ENCODE assay signal across 20 cellular contexts in genomic region chr2:181352158-181352557, GRCh38.
A peak's percentile ranks its signal among the peaks of the same experiment; 100 is the strongest.
DNase-seq lines count a peak whose midpoint lies in the region; ATAC-seq and FAIRE-seq lines count a peak whose summit lies in the region.
"Had no signal": no experiment of that assay in that cellular context is flagged by ENCODE, and none has a peak within 500 bp of the region (broad histone marks: within the 10 kb centered on the region; RNA-seq: fewer than 3 reads in every experiment).

No MANE protein-coding gene starts in this region.

- H3K9me3 Mint-ChIP-seq in naive B cell, result peaks cover 0 to 5% (median 3%) of the 10 kb centered on the region in 7 donors
- H3K9me3 Mint-ChIP-seq: activated naive CD4-positive, alpha-beta T cell treated with anti-CD3 and anti-CD28 coated beads, Interleukin-2, amount 50 U/mL, for 72 hours; natural killer cell treated with Interleukin-12 subunit alpha and Interleukin-12 subunit beta and Interleukin-15 and Interleukin-18, amount 100 ng/mL, for 72 hours; WTC11 had no signal

- no peaks in the 10 kb centered on the region for H3K27me3 Mint-ChIP-seq in naive B cell
- H3K27me3 Mint-ChIP-seq: natural killer cell treated with Interleukin-12 subunit alpha and Interleukin-12 subunit beta and Interleukin-15 and Interleukin-18, amount 100 ng/mL, for 72 hours; progenitor cell of endocrine pancreas had no signal

- peaks cover 25 to 38% (median 36%) of the 10 kb centered on the region in 3 donors for H3K4me1 Mint-ChIP-seq in naive B cell
- H3K4me1 Mint-ChIP-seq: WTC11 had no signal

- peak overlapping the region; percentile 33 to 90 (median 66) for H3K27ac Mint-ChIP-seq in naive B cell
- H3K27ac Mint-ChIP-seq: activated naive CD4-positive, alpha-beta T cell treated with anti-CD3 and anti-CD28 coated beads, Interleukin-2, amount 50 U/mL, for 72 hours; progenitor cell of endocrine pancreas; WTC11 had no signal

- in situ Hi-C loops in KBM-7 (cut with MboI; ENCODE audit: low pct_unique_long_range_greater_than_20kb, low sequenced_read_pairs), result no loop called here

- H3K36me3 Mint-ChIP-seq in naive B cell, result no peaks in the 10 kb centered on the region
- H3K36me3 Mint-ChIP-seq: natural killer cell treated with Interleukin-12 subunit alpha and Interleukin-12 subunit beta and Interleukin-15 and Interleukin-18, amount 100 ng/mL, for 72 hours; WTC11 had no signal

- H3K4me3 Mint-ChIP-seq in naive B cell, result peak overlapping the region in 6 of 8 donors; percentile 6 to 62 (median 47)
- H3K4me3 Mint-ChIP-seq: natural killer cell treated with Interleukin-12 subunit alpha and Interleukin-12 subunit beta and Interleukin-15 and Interleukin-18, amount 100 ng/mL, for 72 hours; WTC11 had no signal

- ATAC-seq in naive B cell (ENCODE audit: low read depth in 2 of 2) (peak; percentile 83 to 89), GM18519 (IDR thresholded peaks at IDR 0.05; ENCODE audit: low FRiP score, unreplicated experiment) (no peak), HG02798 (IDR thresholded peaks at IDR 0.05; ENCODE audit: poor library complexity, unreplicated experiment) (no peak), HG03378 (IDR thresholded peaks at IDR 0.05; ENCODE audit: unreplicated experiment) (no peak)
- ATAC-seq: activated naive CD4-positive, alpha-beta T cell treated with anti-CD3 and anti-CD28 coated beads, Interleukin-2, amount 50 U/mL, for 72 hours; body of pancreas; K562; natural killer cell treated with Interleukin-12 subunit alpha and Interleukin-12 subunit beta and Interleukin-15 and Interleukin-18, amount 100 ng/mL, for 72 hours; WTC11 had no signal

- FAIRE-seq in GM18507 (lab: Jason Lieb, UNC), result peak; percentile 15
- FAIRE-seq: K562, kidney had no signal

- no peak for DNase-seq in GM18507 (ENCODE audit: extremely low spot score, insufficient read length, low read depth)
- DNase-seq in KBM-7, result peak; percentile 69
- peak; percentile 75 for DNase-seq in OCI-M1 (lab: John Stamatoyannopoulos, UW)
- peak; percentile 43 for DNase-seq in naive B cell
- DNase-seq in H4 (ENCODE audit: low spot score), result no peak
- DNase-seq: body of pancreas; foreskin fibroblast; kidney; mammary epithelial cell; NCI-H1436; NCI-H82; stimulated activated CD4-positive, alpha-beta T cell treated with anti-CD3 and anti-CD28 coated beads, Interleukin-2, amount 100 ng/mL, for 48 hours had no signal

Comparison
In these comparisons a context has a peak if more than half of its experiments do, and no peak if none do; other contexts are left out.
1. DNase-seq: peak in KBM-7 (single experiment), OCI-M1 (single experiment) and naive B cell (single experiment); none in GM18507 (single experiment) and H4 (single experiment).
2. ATAC-seq: peak in naive B cell (2 of 2); none in GM18519 (single experiment), HG02798 (single experiment) and HG03378 (single experiment).